ENCODE assay signal across 8 cellular contexts in genomic region chr22:24400726-24401596, GRCh38. TPM values are rescaled to one million over a fixed set of nuclear protein-coding genes. Genes with fewer than 3 reads are reported as not detected.
DNase-seq lines count a peak whose midpoint lies in the region; ATAC-seq and TF ChIP-seq lines count a peak whose summit lies in the region.

No MANE protein-coding gene starts in this region.

- peaks cover 82% of the 10 kb centered on the region for H3K36me3 Mint-ChIP-seq in activated T-cell treated with anti-CD3 and anti-CD28 coated beads, Interleukin-2, amount 50 U/mL, for 24 hours (ENCODE audit: low read depth)
- H3K36me3 Mint-ChIP-seq in naive thymus-derived CD8-positive, alpha-beta T cell = peaks cover 0 to 76% (median 8%) of the 10 kb centered on the region in 3 donors

- H3K4me1 ChIP-seq in tibial artery = peaks cover 0 to 52% (median 40%) of the 10 kb centered on the region in 4 donors

- no peak for TF ChIP-seq CTCF in tibial artery (IDR thresholded peaks at IDR 0.05)

- no peaks in the 10 kb centered on the region for H3K9me3 ChIP-seq in tibial artery

- H3K27ac ChIP-seq in tibial artery = peak overlapping the region; percentile 75

- H3K9me3 Mint-ChIP-seq in activated T-cell treated with anti-CD3 and anti-CD28 coated beads, Interleukin-2, amount 50 U/mL, for 24 hours = no peaks in the 10 kb centered on the region
- no peaks in the 10 kb centered on the region for H3K9me3 Mint-ChIP-seq in naive thymus-derived CD8-positive, alpha-beta T cell

- H3K4me3 ChIP-seq in tibial artery = peak overlapping the region in 1 of 2 donors; percentile 5

- no peaks in the 10 kb centered on the region for H3K27me3 Mint-ChIP-seq in activated T-cell treated with anti-CD3 and anti-CD28 coated beads, Interleukin-2, amount 50 U/mL, for 24 hours
- no peaks in the 10 kb centered on the region for H3K27me3 Mint-ChIP-seq in naive thymus-derived CD8-positive, alpha-beta T cell

- peak overlapping the region; percentile 71 for H3K27ac Mint-ChIP-seq in activated T-cell treated with anti-CD3 and anti-CD28 coated beads, Interleukin-2, amount 50 U/mL, for 24 hours
- peak overlapping the region in 5 of 10 donors; percentile 1 to 71 (median 35) for H3K27ac Mint-ChIP-seq in naive thymus-derived CD8-positive, alpha-beta T cell

- H3K4me1 Mint-ChIP-seq in activated T-cell treated with anti-CD3 and anti-CD28 coated beads, Interleukin-2, amount 50 U/mL, for 24 hours (ENCODE audit: low read depth) = peaks cover 40% of the 10 kb centered on the region
- H3K4me1 Mint-ChIP-seq in naive thymus-derived CD8-positive, alpha-beta T cell = peaks cover 6 to 28% (median 14%) of the 10 kb centered on the region in 4 donors

- peaks cover 11 to 38% (median 19%) of the 10 kb centered on the region in 3 donors for H3K36me3 ChIP-seq in tibial artery

- no peaks in the 10 kb centered on the region for H3K27me3 ChIP-seq in tibial artery

- POLR2A ChIA-PET in naive thymus-derived CD8-positive, alpha-beta T cell (lab: Charles Lee) = no interaction called here

- H3K4me3 Mint-ChIP-seq in activated T-cell treated with anti-CD3 and anti-CD28 coated beads, Interleukin-2, amount 50 U/mL, for 24 hours = peak overlapping the region; percentile 7
- peak overlapping the region in 3 of 10 donors; percentile 23 to 65 (median 37) for H3K4me3 Mint-ChIP-seq in naive thymus-derived CD8-positive, alpha-beta T cell

- DNase-seq in activated T-cell treated with anti-CD3 and anti-CD28 coated beads, Interleukin-2, amount 50 U/mL, for 24 hours = no peak
- no peak for DNase-seq in activated T-cell treated with anti-CD3 and anti-CD28 coated beads, Interleukin-2, amount 50 U/mL, for 48 hours
- DNase-seq in RPMI7951 (ENCODE audit: low read depth) = peak; percentile 26
- no peak for DNase-seq in left cardiac atrium
- no peak for DNase-seq in tibial artery
- no peak for DNase-seq in naive thymus-derived CD8-positive, alpha-beta T cell

- peak; percentile 16 to 30 for ATAC-seq in left cardiac atrium
- no peak for ATAC-seq in HG02571 (IDR thresholded peaks at IDR 0.05; ENCODE audit: unreplicated experiment)
- ATAC-seq in naive thymus-derived CD8-positive, alpha-beta T cell = no peak
- ATAC-seq in GM18909 (IDR thresholded peaks at IDR 0.05; ENCODE audit: poor library complexity, unreplicated experiment) = no peak

- intact Hi-C loops in left cardiac atrium (cut with DNase I) = no loop called here
- intact Hi-C loops in tibial artery (cut with DNase I; ENCODE audit: low total_unique reads) = no loop called here

RNA-seq across cellular contexts. Expression of gene ADORA2A, which starts 26.4 kb away (rescaled TPM):
- total RNA-seq in RPMI7951 (2014; rRNA removed; shearing (Covaris generic)) = 3.7 and 4.2 TPM in 2 replicates
- total RNA-seq in left cardiac atrium = 1 to 10 TPM; 4.6 to 6.0 TPM
- 10 to 100 TPM; 29.2 to 34.6 TPM for total RNA-seq in naive thymus-derived CD8-positive, alpha-beta T cell
- 100 to 1,000 TPM in 1 of 3 donors, 10 to 100 TPM in 2; 58.7 to 105 (median 80.7) TPM for polyA plus RNA-seq in naive thymus-derived CD8-positive, alpha-beta T cell

Comparison
In these comparisons a context has a peak if more than half of its experiments do, and no peak if none do; other contexts are left out.
1. ATAC-seq: peak in left cardiac atrium (2 of 2); none in HG02571 (single experiment), naive thymus-derived CD8-positive, alpha-beta T cell (0 of 2) and GM18909 (single experiment).